13 cellular contexts compared by ENCODE assay signal in genomic region chr7:48139461-48139860, GRCh38. TPM values are rescaled to one million over a fixed set of nuclear protein-coding genes. Genes with fewer than 3 reads are reported as not detected.
DNase-seq lines count a peak whose midpoint lies in the region; ATAC-seq and TF ChIP-seq lines count a peak whose summit lies in the region.
"Had no signal": no experiment of that assay in that cellular context is flagged by ENCODE, and none has a peak within 500 bp of the region (broad histone marks: within the 10 kb centered on the region; RNA-seq: fewer than 3 reads in every experiment).

No MANE protein-coding gene starts in this region.

- H3K4me3 ChIP-seq in mammary epithelial cell (replicated peaks in 1 of 3; ENCODE audit: insufficient read depth in 1 of 3, low read depth in 2 of 3, low read length in 3 of 3), result no peak overlapping the region
- no peak overlapping the region for H3K4me3 ChIP-seq in mucosa of descending colon

- no peaks in the 10 kb centered on the region for H3K79me2 ChIP-seq in mammary epithelial cell (ENCODE audit: insufficient read depth, low read length)

- CTCF ChIA-PET in mammary epithelial cell (lab: Charles Lee; ENCODE audit: low non-redundant PET), result no interaction called here

- H3K4me1 ChIP-seq in mammary epithelial cell (ENCODE audit: insufficient read depth, low read length) (no peaks in the 10 kb centered on the region), mucosa of descending colon (ENCODE audit: low read depth) (peaks cover 46% of the 10 kb centered on the region)

- dilution Hi-C loops in mammary epithelial cell (cut with HindIII; ENCODE audit: low sequenced_read_pairs), result no loop called here

- H3K27ac ChIP-seq in mammary epithelial cell (ENCODE audit: insufficient read depth, low read depth, low read length) (no peak overlapping the region), caudate nucleus (ENCODE audit: low read depth, low read length) (no peak overlapping the region)

- H3K9me3 ChIP-seq in mammary epithelial cell (replicated peaks; ENCODE audit: insufficient read depth, low read length), result no peaks in the 10 kb centered on the region
- H3K9me3 ChIP-seq in mucosa of descending colon, result no peaks in the 10 kb centered on the region

- intact Hi-C loops in mammary epithelial cell (cut with micrococcal nuclease), result loop anchor here (2.0 kb wide), 1 partner anchor 15 kb away; no protein-coding TSS in a partner anchor
- intact Hi-C loops in mucosa of descending colon (cut with DNase I, micrococcal nuclease), result no loop called here

- no TSS peak for BruUV-seq in mammary epithelial cell (replicated peaks; lab: Mats Ljungman, UMichigan)

- H3K27me3 ChIP-seq in mammary epithelial cell (ENCODE audit: insufficient read depth, low read length), result no peaks in the 10 kb centered on the region

- TF ChIP-seq CTCF in mammary epithelial cell (conservative IDR thresholded peaks at IDR 0.05 in 1 of 2, IDR thresholded peaks at IDR 0.05 in 1 of 2; ENCODE audit: extremely low read depth in 1 of 2, insufficient read depth in 1 of 2, low read depth in 1 of 2, low read length in 2 of 2), result peak; percentile 2 to 37
- no peak for TF ChIP-seq CTCF in mucosa of descending colon (IDR thresholded peaks at IDR 0.05)

- H3K4me2 ChIP-seq in mammary epithelial cell (ENCODE audit: insufficient read depth, low read depth, low read length), result no peak overlapping the region

- no peaks in the 10 kb centered on the region for H4K20me1 ChIP-seq in mammary epithelial cell (ENCODE audit: insufficient read depth, low read length)

- 93% methylated on average over 1 of the region's 3 CpGs for WGBS in mammary epithelial cell (ENCODE audit: low coverage, missing lambda C conversion rate)

- DNase-seq in DMS53 (lab: John Stamatoyannopoulos, UW) (peak; percentile 58), LoVo (ENCODE audit: low spot score) (peak; percentile 70), mammary epithelial cell (no peak), mucosa of descending colon (peak in 1 of 3 donors; percentile 28), KG1 (lab: John Stamatoyannopoulos, UW) (no peak), caudate nucleus (lab: John Stamatoyannopoulos, UW) (no peak), SKM-1 treated with dmso at 0.1 percent for 144 hours (lab: John Stamatoyannopoulos, UW; ENCODE audit: unreplicated experiment) (no peak)
- DNase-seq: activated T-cell treated with anti-CD3 and anti-CD28 coated beads, Interleukin-2, amount 50 U/mL, for 1 hour; effector memory CD4-positive, alpha-beta T cell; left cardiac atrium; NCI-H1694 had no signal

- no peak overlapping the region for H3K9ac ChIP-seq in mammary epithelial cell (ENCODE audit: insufficient read depth, low read length)

- H3K36me3 ChIP-seq in mammary epithelial cell (ENCODE audit: insufficient read depth, low read length) (no peaks in the 10 kb centered on the region), mucosa of descending colon (ENCODE audit: low read depth) (no peaks in the 10 kb centered on the region)

- peak; percentile 25 for ATAC-seq in mucosa of descending colon
- ATAC-seq in HG03469 (IDR thresholded peaks at IDR 0.05; ENCODE audit: unreplicated experiment), result no peak
- ATAC-seq: left cardiac atrium; stimulated activated memory B cell treated with anti-CD40 and anti-IgM and Interleukin-4, amounts not matched to agents 10 μg/mL and 1 μg/mL and 100 μg/mL, for 72 hours had no signal

- in situ Hi-C loops in mammary epithelial cell (cut with MboI; ENCODE audit: low sequenced_read_pairs in 2 of 2), result no loop called here

- no peak overlapping the region for H2AFZ ChIP-seq in mammary epithelial cell (ENCODE audit: low read depth, low read length)

RNA-seq across cellular contexts. Expression of gene ABCA13, which starts 31.8 kb away (rescaled TPM):
- total RNA-seq in mammary epithelial cell (1 to 10 TPM; 1.5 to 3.4 TPM), mucosa of descending colon (1 to 10 TPM in 2 of 3 donors, under 1 TPM in 1; 0.43 to 1.6 (median 1.1) TPM)
- polyA plus RNA-seq in mammary epithelial cell, result 1.0 TPM
- 7.5 TPM for polyA minus RNA-seq in mammary epithelial cell

RNA-seq across cellular contexts. Expression of gene UPP1, which starts 50.4 kb away (rescaled TPM):
- total RNA-seq in mammary epithelial cell (100 to 1,000 TPM in 1 of 2 donors, 10 to 100 TPM in 1; 87.7 to 992 TPM), mucosa of descending colon (10 to 100 TPM; 30.7 to 63.6 (median 51.0) TPM)
- 254 TPM for polyA plus RNA-seq in mammary epithelial cell
- 190 TPM for polyA minus RNA-seq in mammary epithelial cell

Comparison
In these comparisons a context has a peak if more than half of its experiments do, and no peak if none do; other contexts are left out.
1. DNase-seq: peak in DMS53 (single experiment) and LoVo (single experiment); none in mammary epithelial cell (single experiment), KG1 (single experiment), caudate nucleus (0 of 61) and SKM-1 treated with dmso at 0.1 percent for 144 hours (single experiment).